Comparison of ENCODE assay signal across 1 cellular context in the genomic region with DNA sequence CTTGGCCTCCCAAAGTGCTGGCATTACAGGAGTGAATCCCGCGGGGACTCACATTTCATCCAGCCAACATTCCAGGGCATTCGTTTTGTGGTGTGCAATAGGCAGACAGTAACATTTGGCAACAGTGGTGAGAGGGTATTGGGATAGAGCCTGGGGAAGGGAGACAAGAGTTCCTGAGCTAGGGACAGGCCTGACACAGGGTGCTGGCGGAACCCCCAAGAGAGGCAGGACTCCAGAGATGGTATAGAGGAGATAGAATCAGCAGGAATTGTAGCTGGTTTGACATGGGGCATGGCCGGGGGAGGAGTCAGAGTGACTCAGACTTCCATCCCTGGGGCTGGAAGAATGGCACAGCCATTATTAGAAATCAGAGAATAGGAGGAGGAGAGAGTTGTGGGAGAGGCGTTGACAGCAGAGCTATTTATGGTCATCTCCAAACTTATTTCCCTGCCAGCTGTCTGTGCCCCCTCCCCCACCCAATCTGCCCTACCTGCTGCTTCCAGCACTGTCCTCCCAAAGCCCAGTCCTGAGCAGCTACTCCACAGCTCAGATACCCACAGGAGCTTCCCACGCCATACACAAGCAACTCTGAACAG.
TF ChIP-seq lines count a peak whose summit lies in the region.

No MANE protein-coding gene starts in this region.

TF ChIP-seq in HEK293, 187 proteins besides CTCF, POLR2A, EP300 and RAD21 (continued from another document):
- TF ChIP-seq, protein P1, sequence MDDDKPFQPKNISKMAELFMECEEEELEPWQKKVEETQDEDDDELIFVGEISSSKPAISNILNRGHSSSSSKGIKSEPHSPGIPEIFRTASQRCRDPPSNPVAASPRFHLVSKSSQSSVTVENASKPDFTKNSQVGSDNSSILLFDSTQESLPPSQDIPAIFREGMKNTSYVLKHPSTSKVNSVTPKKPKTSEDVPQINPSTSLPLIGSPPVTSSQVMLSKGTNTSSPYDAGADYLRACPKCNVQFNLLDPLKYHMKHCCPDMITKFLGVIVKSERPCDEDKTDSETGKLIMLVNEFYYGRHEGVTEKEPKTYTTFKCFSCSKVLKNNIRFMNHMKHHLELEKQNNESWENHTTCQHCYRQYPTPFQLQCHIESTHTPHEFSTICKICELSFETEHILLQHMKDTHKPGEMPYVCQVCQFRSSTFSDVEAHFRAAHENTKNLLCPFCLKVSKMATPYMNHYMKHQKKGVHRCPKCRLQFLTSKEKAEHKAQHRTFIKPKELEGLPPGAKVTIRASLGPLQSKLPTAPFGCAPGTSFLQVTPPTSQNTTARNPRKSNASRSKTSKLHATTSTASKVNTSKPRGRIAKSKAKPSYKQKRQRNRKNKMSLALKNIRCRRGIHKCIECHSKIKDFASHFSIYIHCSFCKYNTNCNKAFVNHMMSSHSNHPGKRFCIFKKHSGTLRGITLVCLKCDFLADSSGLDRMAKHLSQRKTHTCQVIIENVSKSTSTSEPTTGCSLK (tag by site-specific recombination; IDR thresholded peaks at IDR 0.05): no peak
- no peak for TF ChIP-seq MEIS1 (CRISPR knock-in tag; IDR thresholded peaks at IDR 0.05; ENCODE audit: borderline replicate concordance)
- TF ChIP-seq, protein P2, sequence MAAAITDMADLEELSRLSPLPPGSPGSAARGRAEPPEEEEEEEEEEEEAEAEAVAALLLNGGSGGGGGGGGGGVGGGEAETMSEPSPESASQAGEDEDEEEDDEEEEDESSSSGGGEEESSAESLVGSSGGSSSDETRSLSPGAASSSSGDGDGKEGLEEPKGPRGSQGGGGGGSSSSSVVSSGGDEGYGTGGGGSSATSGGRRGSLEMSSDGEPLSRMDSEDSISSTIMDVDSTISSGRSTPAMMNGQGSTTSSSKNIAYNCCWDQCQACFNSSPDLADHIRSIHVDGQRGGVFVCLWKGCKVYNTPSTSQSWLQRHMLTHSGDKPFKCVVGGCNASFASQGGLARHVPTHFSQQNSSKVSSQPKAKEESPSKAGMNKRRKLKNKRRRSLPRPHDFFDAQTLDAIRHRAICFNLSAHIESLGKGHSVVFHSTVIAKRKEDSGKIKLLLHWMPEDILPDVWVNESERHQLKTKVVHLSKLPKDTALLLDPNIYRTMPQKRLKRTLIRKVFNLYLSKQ (tag by site-specific recombination; IDR thresholded peaks at IDR 0.05; ENCODE audit: borderline replicate concordance): no peak
- no peak for TF ChIP-seq ZNF24 (tag by site-specific recombination; IDR thresholded peaks at IDR 0.05)
- no peak for TF ChIP-seq ZNF48 (tag by site-specific recombination; IDR thresholded peaks at IDR 0.05)
- TF ChIP-seq ZNF610 (tag by site-specific recombination; IDR thresholded peaks at IDR 0.05; ENCODE audit: borderline replicate concordance): no peak
- no peak for TF ChIP-seq TCF7L2 (IDR thresholded peaks at IDR 0.05; ENCODE audit: borderline replicate concordance, low read depth, low read length)
- no peak for TF ChIP-seq REPIN1 (tag by site-specific recombination; IDR thresholded peaks at IDR 0.05; ENCODE audit: low read depth)
